Comparison of ENCODE assay signal across 11 cellular contexts in genomic region chr15:31405200-31405929, GRCh38.
DNase-seq lines count a peak whose midpoint lies in the region; ATAC-seq and TF ChIP-seq lines count a peak whose summit lies in the region.
"Had no signal": no experiment of that assay in that cellular context is flagged by ENCODE, and none has a peak within 500 bp of the region (broad histone marks: within the 10 kb centered on the region; RNA-seq: fewer than 3 reads in every experiment).

No MANE protein-coding gene starts in this region.

- peaks cover 11% of the 10 kb centered on the region; the same call in 1 of the 2 replicates for H3K4me1 ChIP-seq in MM.1S (ENCODE audit: low read length)
- H3K4me1 ChIP-seq in gastroesophageal sphincter, result no peaks in the 10 kb centered on the region
- H3K4me1 ChIP-seq: breast epithelium had no signal

- no peaks in the 10 kb centered on the region for H3K9me2 ChIP-seq in MM.1S (replicated peaks; ENCODE audit: insufficient read depth, low read length)

- WGBS in gastroesophageal sphincter (ENCODE audit: low coverage in 1 of 2), 2 donors, result 71 to 79% methylated on average over 8 to 11 of the region's 13 CpGs

- peaks cover 18% of the 10 kb centered on the region for H3K36me3 Mint-ChIP-seq in T-helper 1 cell treated with Interleukin-12 subunit alpha and Interleukin-12 subunit beta and Interleukin-4 antibody, amounts not matched to agents 30 μg/mL and 1 μg/mL, for 36 hours (ENCODE audit: low read depth)
- peaks cover 27% of the 10 kb centered on the region for H3K36me3 Mint-ChIP-seq in activated CD8-positive, alpha-beta T cell treated with anti-CD3 and anti-CD28 coated beads, Interleukin-2, amount 10 ng/mL, durations not matched to agents 7 days and 5 days (ENCODE audit: low read depth)
- H3K36me3 Mint-ChIP-seq in natural killer cell treated with Interleukin-12 subunit alpha and Interleukin-12 subunit beta and Interleukin-15 and Interleukin-18, amount 100 ng/mL, for 72 hours, result peaks cover 13% of the 10 kb centered on the region
- peaks cover 4% of the 10 kb centered on the region for H3K36me3 Mint-ChIP-seq in endothelial cell (ENCODE audit: low read depth, unreplicated experiment)

- H3K36me3 ChIP-seq in MM.1S (replicated peaks; ENCODE audit: insufficient read depth, low read length), result no peaks in the 10 kb centered on the region
- H3K36me3 ChIP-seq in gastroesophageal sphincter, result no peaks in the 10 kb centered on the region
- H3K36me3 ChIP-seq: breast epithelium, right atrium auricular region had no signal

- POLR2A ChIA-PET in activated CD8-positive, alpha-beta T cell treated with anti-CD3 and anti-CD28 coated beads, Interleukin-2, amount 10 ng/mL, durations not matched to agents 7 days and 5 days (lab: Charles Lee), result interaction anchor here (1.2 to 2.8 kb wide), 2 partner anchors 14 to 30 kb away, joined by 3 to 14 read pairs; no protein-coding TSS in a partner anchor

- peak overlapping the region; percentile 18 for H3K27ac Mint-ChIP-seq in T-helper 1 cell treated with Interleukin-12 subunit alpha and Interleukin-12 subunit beta and Interleukin-4 antibody, amounts not matched to agents 30 μg/mL and 1 μg/mL, for 36 hours
- peak overlapping the region; percentile 88 for H3K27ac Mint-ChIP-seq in activated CD8-positive, alpha-beta T cell treated with anti-CD3 and anti-CD28 coated beads, Interleukin-2, amount 10 ng/mL, durations not matched to agents 7 days and 5 days
- H3K27ac Mint-ChIP-seq in natural killer cell treated with Interleukin-12 subunit alpha and Interleukin-12 subunit beta and Interleukin-15 and Interleukin-18, amount 100 ng/mL, for 72 hours, result peak overlapping the region; percentile 66
- H3K27ac Mint-ChIP-seq in endothelial cell (ENCODE audit: unreplicated experiment), result no peak overlapping the region
- H3K27ac Mint-ChIP-seq: mesothelial cell of epicardium had no signal

- H3K9ac ChIP-seq in MM.1S (ENCODE audit: low read length), result no peak overlapping the region

- H3K27ac ChIP-seq in MM.1S (ENCODE audit: low read length), result peak overlapping the region; percentile 42; the same call in 1 of the 2 replicates
- H3K27ac ChIP-seq in gastroesophageal sphincter, result no peak overlapping the region
- H3K27ac ChIP-seq: breast epithelium, right atrium auricular region had no signal

- H3K4me3 Mint-ChIP-seq in T-helper 1 cell treated with Interleukin-12 subunit alpha and Interleukin-12 subunit beta and Interleukin-4 antibody, amounts not matched to agents 30 μg/mL and 1 μg/mL, for 36 hours, result peak overlapping the region; percentile 64
- peak overlapping the region; percentile 58 for H3K4me3 Mint-ChIP-seq in activated CD8-positive, alpha-beta T cell treated with anti-CD3 and anti-CD28 coated beads, Interleukin-2, amount 10 ng/mL, durations not matched to agents 7 days and 5 days
- H3K4me3 Mint-ChIP-seq in natural killer cell treated with Interleukin-12 subunit alpha and Interleukin-12 subunit beta and Interleukin-15 and Interleukin-18, amount 100 ng/mL, for 72 hours, result peak overlapping the region; percentile 57
- H3K4me3 Mint-ChIP-seq in endothelial cell (ENCODE audit: unreplicated experiment), result no peak overlapping the region
- H3K4me3 Mint-ChIP-seq: mesothelial cell of epicardium had no signal

- H3K79me2 ChIP-seq in MM.1S (ENCODE audit: low read length), result no peaks in the 10 kb centered on the region

- no peak for DNase-seq in T-helper 1 cell
- DNase-seq in MM.1S, result peak; percentile 16
- no peak for DNase-seq in activated CD8-positive, alpha-beta T cell treated with anti-CD3 and anti-CD28 coated beads, Interleukin-2, amount 10 ng/mL, durations not matched to agents 7 days and 5 days
- DNase-seq in natural killer cell treated with Interleukin-12 subunit alpha and Interleukin-12 subunit beta and Interleukin-15 and Interleukin-18, amount 100 ng/mL, for 72 hours (ENCODE audit: low spot score), result no peak
- DNase-seq in endothelial cell (ENCODE audit: low spot score), result no peak

- no peak for TF ChIP-seq POLR2A in gastroesophageal sphincter (IDR thresholded peaks at IDR 0.05)

- TF ChIP-seq EP300 in gastroesophageal sphincter (IDR thresholded peaks at IDR 0.05), result no peak

- H2AFZ ChIP-seq in MM.1S (ENCODE audit: low read length), result no peak overlapping the region

- no peaks in the 10 kb centered on the region for H4K20me1 ChIP-seq in MM.1S (ENCODE audit: insufficient read depth, low read length)

- H3K4me3 ChIP-seq in MM.1S (ENCODE audit: low read length) (no peak overlapping the region), gastroesophageal sphincter (no peak overlapping the region)
- H3K4me3 ChIP-seq: breast epithelium, right atrium auricular region had no signal

- peak overlapping the region; percentile 22; the same call in 1 of the 2 replicates for H3K4me2 ChIP-seq in MM.1S (ENCODE audit: low read depth, low read length)

- H3K9me3 Mint-ChIP-seq in T-helper 1 cell treated with Interleukin-12 subunit alpha and Interleukin-12 subunit beta and Interleukin-4 antibody, amounts not matched to agents 30 μg/mL and 1 μg/mL, for 36 hours, result peaks cover 37% of the 10 kb centered on the region
- peaks cover 32% of the 10 kb centered on the region for H3K9me3 Mint-ChIP-seq in activated CD8-positive, alpha-beta T cell treated with anti-CD3 and anti-CD28 coated beads, Interleukin-2, amount 10 ng/mL, durations not matched to agents 7 days and 5 days (ENCODE audit: insufficient read depth)
- H3K9me3 Mint-ChIP-seq in natural killer cell treated with Interleukin-12 subunit alpha and Interleukin-12 subunit beta and Interleukin-15 and Interleukin-18, amount 100 ng/mL, for 72 hours, result peaks cover 9% of the 10 kb centered on the region
- H3K9me3 Mint-ChIP-seq in endothelial cell (ENCODE audit: unreplicated experiment), result peaks cover 3% of the 10 kb centered on the region

- 0 out of 2 replicates have a peak, but pooled peaks cover 5% of the 10 kb centered on the region for H3F3A ChIP-seq in MM.1S (ENCODE audit: insufficient read depth, low read length)

- CTCF ChIA-PET in activated CD8-positive, alpha-beta T cell treated with anti-CD3 and anti-CD28 coated beads, Interleukin-2, amount 10 ng/mL, durations not matched to agents 7 days and 5 days (lab: Charles Lee), result interaction anchor here (0.5 to 2.2 kb wide), 6 partner anchors 11 to 83 kb away, joined by 3 to 10 read pairs (median 4); no protein-coding TSS in a partner anchor

- TF ChIP-seq CTCF in MM.1S (IDR thresholded peaks at IDR 0.05; ENCODE audit: low read length), result no peak
- TF ChIP-seq CTCF in endothelial cell (IDR thresholded peaks at IDR 0.05; ENCODE audit: unreplicated experiment), result no peak
- no peak for TF ChIP-seq CTCF in gastroesophageal sphincter (IDR thresholded peaks at IDR 0.05)

- H3K27me3 ChIP-seq in MM.1S (replicated peaks; ENCODE audit: insufficient read depth, low read length), result peaks cover under 1% of the 10 kb centered on the region; the same call in 1 of the 2 replicates
- H3K27me3 ChIP-seq in gastroesophageal sphincter, result no peaks in the 10 kb centered on the region
- H3K27me3 ChIP-seq: breast epithelium, right atrium auricular region had no signal

- peak; percentile 67 for ATAC-seq in activated CD8-positive, alpha-beta T cell treated with anti-CD3 and anti-CD28 coated beads, Interleukin-2, amount 10 ng/mL, durations not matched to agents 7 days and 5 days
- ATAC-seq in natural killer cell treated with Interleukin-12 subunit alpha and Interleukin-12 subunit beta and Interleukin-15 and Interleukin-18, amount 100 ng/mL, for 72 hours, result peak in 1 of 2 donors; percentile 75
- ATAC-seq in GM18861 (IDR thresholded peaks at IDR 0.05; ENCODE audit: unreplicated experiment) (no peak), gastroesophageal sphincter (no peak)

- H3K9me3 ChIP-seq in MM.1S (replicated peaks; ENCODE audit: insufficient read depth, low read length) (no peaks in the 10 kb centered on the region), gastroesophageal sphincter (peaks cover 0 to 18% (median 0%) of the 10 kb centered on the region in 3 donors)

- peaks cover 8% of the 10 kb centered on the region for H3K27me3 Mint-ChIP-seq in T-helper 1 cell treated with Interleukin-12 subunit alpha and Interleukin-12 subunit beta and Interleukin-4 antibody, amounts not matched to agents 30 μg/mL and 1 μg/mL, for 36 hours (ENCODE audit: low read depth)
- H3K27me3 Mint-ChIP-seq in activated CD8-positive, alpha-beta T cell treated with anti-CD3 and anti-CD28 coated beads, Interleukin-2, amount 10 ng/mL, durations not matched to agents 7 days and 5 days (ENCODE audit: low read depth), result peaks cover 4% of the 10 kb centered on the region
- no peaks in the 10 kb centered on the region for H3K27me3 Mint-ChIP-seq in natural killer cell treated with Interleukin-12 subunit alpha and Interleukin-12 subunit beta and Interleukin-15 and Interleukin-18, amount 100 ng/mL, for 72 hours
- peaks cover 2% of the 10 kb centered on the region for H3K27me3 Mint-ChIP-seq in endothelial cell (ENCODE audit: unreplicated experiment)

- peaks cover 28% of the 10 kb centered on the region for H3K4me1 Mint-ChIP-seq in T-helper 1 cell treated with Interleukin-12 subunit alpha and Interleukin-12 subunit beta and Interleukin-4 antibody, amounts not matched to agents 30 μg/mL and 1 μg/mL, for 36 hours (ENCODE audit: low read depth)
- peaks cover 35% of the 10 kb centered on the region for H3K4me1 Mint-ChIP-seq in activated CD8-positive, alpha-beta T cell treated with anti-CD3 and anti-CD28 coated beads, Interleukin-2, amount 10 ng/mL, durations not matched to agents 7 days and 5 days (ENCODE audit: low read depth)
- peaks cover 25 to 26% of the 10 kb centered on the region in 2 donors for H3K4me1 Mint-ChIP-seq in natural killer cell treated with Interleukin-12 subunit alpha and Interleukin-12 subunit beta and Interleukin-15 and Interleukin-18, amount 100 ng/mL, for 72 hours (ENCODE audit: low read depth in 2 of 2)
- H3K4me1 Mint-ChIP-seq in endothelial cell (ENCODE audit: unreplicated experiment), result no peaks in the 10 kb centered on the region
